Comparison of ENCODE assay signal across 8 cellular contexts in the genomic region with DNA sequence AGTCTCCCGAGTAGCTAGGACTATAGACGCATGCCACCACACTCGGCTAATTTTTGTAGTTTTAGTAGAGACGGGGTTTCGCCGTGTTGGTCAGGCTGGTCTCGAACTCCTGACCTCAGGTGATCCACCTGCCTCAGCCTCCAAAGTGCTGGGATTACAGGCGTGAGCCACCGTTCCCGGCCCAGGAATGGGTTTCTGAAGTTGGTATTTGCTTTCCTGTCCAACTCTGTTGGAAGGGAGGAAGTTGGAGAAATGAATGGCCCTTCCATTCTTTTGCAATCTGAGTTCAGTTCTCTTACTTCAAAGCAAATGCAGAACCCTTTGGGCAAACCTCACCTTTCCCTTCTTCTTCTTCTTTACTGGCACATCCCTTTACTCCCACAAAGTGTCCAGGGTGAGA. TPM values are rescaled to one million over a fixed set of nuclear protein-coding genes. Genes with fewer than 3 reads are reported as not detected.
DNase-seq lines count a peak whose midpoint lies in the region; ATAC-seq and TF ChIP-seq lines count a peak whose summit lies in the region.
"Not testable (repeated sequence)": the region's sequence is repeated elsewhere in the genome, so short reads cannot be mapped to it uniquely, and the experiment has no call there.

No MANE protein-coding gene starts in this region.

- BruUV-seq in PC-3 (replicated peaks; lab: Mats Ljungman, UMichigan): not testable (repeated sequence)

- not testable (repeated sequence) for H3K27me3 Mint-ChIP-seq in HFFc6 (ENCODE audit: insufficient read depth); activated CD8-positive, alpha-beta T cell treated with anti-CD3 and anti-CD28 coated beads, Interleukin-2, amount 10 ng/mL, durations not matched to agents 7 days and 5 days (ENCODE audit: low read depth); stimulated activated naive CD8-positive, alpha-beta T cell treated with anti-CD3 and anti-CD28 coated beads, Interleukin-15, amount 100 ng/mL, for 72 hours

- TF ChIP-seq EP300 in neural cell (conservative IDR thresholded peaks at IDR 0.05; ENCODE audit: poor library complexity, severe bottlenecking): not testable (repeated sequence)

- H3K4me1 Mint-ChIP-seq in HFFc6 (ENCODE audit: low read depth): peaks cover 50% of the 10 kb centered on the region
- peaks cover 53% of the 10 kb centered on the region for H3K4me1 Mint-ChIP-seq in activated CD8-positive, alpha-beta T cell treated with anti-CD3 and anti-CD28 coated beads, Interleukin-2, amount 10 ng/mL, durations not matched to agents 7 days and 5 days (ENCODE audit: low read depth)
- peaks cover 63% of the 10 kb centered on the region for H3K4me1 Mint-ChIP-seq in stimulated activated naive CD8-positive, alpha-beta T cell treated with anti-CD3 and anti-CD28 coated beads, Interleukin-15, amount 100 ng/mL, for 72 hours

- not testable (repeated sequence) for TF ChIP-seq RAD21 in neural cell (conservative IDR thresholded peaks at IDR 0.05)

- CTCF ChIA-PET in PC-3 (lab: Charles Lee): not testable (repeated sequence)
- CTCF ChIA-PET in activated CD8-positive, alpha-beta T cell treated with anti-CD3 and anti-CD28 coated beads, Interleukin-2, amount 10 ng/mL, durations not matched to agents 7 days and 5 days (lab: Charles Lee): interaction anchor here (1.9 to 3.3 kb wide), 3 partner anchors 37 to 150 kb away, joined by 10 to 24 read pairs (median 14); no protein-coding TSS in a partner anchor

- WGBS in hepatocyte (ENCODE audit: low lambda C conversion rate, missing lambda C conversion rate): 93% methylated on average over 10 of the region's 10 CpGs

- not testable (repeated sequence) for H3K36me3 ChIP-seq in PC-3 (ENCODE audit: low read depth, low read length); breast epithelium; hepatocyte (replicated peaks; ENCODE audit: insufficient read depth, low read depth); neural cell (ENCODE audit: insufficient read depth, low read length)

- TF ChIP-seq POLR2A in breast epithelium (IDR thresholded peaks at IDR 0.05): not testable (repeated sequence)

- peak overlapping the region; percentile 92 for H3K4me3 Mint-ChIP-seq in HFFc6
- H3K4me3 Mint-ChIP-seq in activated CD8-positive, alpha-beta T cell treated with anti-CD3 and anti-CD28 coated beads, Interleukin-2, amount 10 ng/mL, durations not matched to agents 7 days and 5 days: peak overlapping the region; percentile 89
- H3K4me3 Mint-ChIP-seq in stimulated activated naive CD8-positive, alpha-beta T cell treated with anti-CD3 and anti-CD28 coated beads, Interleukin-15, amount 100 ng/mL, for 72 hours: peak overlapping the region; percentile 89 to 91

- peak overlapping the region; percentile 97 for H3K4me2 ChIP-seq in PC-3 (ENCODE audit: low read length)
- peak overlapping the region; percentile 87 for H3K4me2 ChIP-seq in hepatocyte
- not testable (repeated sequence) for H3K4me2 ChIP-seq in neural cell (ENCODE audit: low read length)

- not testable (repeated sequence) for H3K36me3 Mint-ChIP-seq in HFFc6 (ENCODE audit: low read depth); activated CD8-positive, alpha-beta T cell treated with anti-CD3 and anti-CD28 coated beads, Interleukin-2, amount 10 ng/mL, durations not matched to agents 7 days and 5 days (ENCODE audit: low read depth)

- H3K9me3 ChIP-seq in PC-3 (ENCODE audit: low read length); breast epithelium; hepatocyte (ENCODE audit: low read depth); neural cell (ENCODE audit: low read length): not testable (repeated sequence)

- POLR2A ChIA-PET in PC-3 (lab: Charles Lee; ENCODE audit: unreplicated experiment); activated CD8-positive, alpha-beta T cell treated with anti-CD3 and anti-CD28 coated beads, Interleukin-2, amount 10 ng/mL, durations not matched to agents 7 days and 5 days (lab: Charles Lee): not testable (repeated sequence)

- 0 out of 2 replicates have a peak overlapping the region, but pooled peaks have one; percentile 97 for H2AFZ ChIP-seq in PC-3 (ENCODE audit: low read length)
- H2AFZ ChIP-seq in hepatocyte; neural cell (ENCODE audit: low read depth, low read length): not testable (repeated sequence)

- not testable (repeated sequence) for TF ChIP-seq CTCF in HFFc6 (IDR thresholded peaks at IDR 0.05); PC-3 (conservative IDR thresholded peaks at IDR 0.05; ENCODE audit: low read depth, low read length); breast epithelium (IDR thresholded peaks at IDR 0.05); hepatocyte (IDR thresholded peaks at IDR 0.05; ENCODE audit: poor library complexity); neural cell (IDR thresholded peaks at IDR 0.05; ENCODE audit: poor library complexity, severe bottlenecking)

- not testable (repeated sequence) for H3F3A ChIP-seq in PC-3 (ENCODE audit: low read length, unreplicated experiment); neural cell (ENCODE audit: insufficient read depth, low read length, poor library complexity, severe bottlenecking)

- H3K9me3 Mint-ChIP-seq in HFFc6; activated CD8-positive, alpha-beta T cell treated with anti-CD3 and anti-CD28 coated beads, Interleukin-2, amount 10 ng/mL, durations not matched to agents 7 days and 5 days (ENCODE audit: insufficient read depth); stimulated activated naive CD8-positive, alpha-beta T cell treated with anti-CD3 and anti-CD28 coated beads, Interleukin-15, amount 100 ng/mL, for 72 hours: not testable (repeated sequence)

- not testable (repeated sequence) for ATAC-seq in PC-3; activated CD8-positive, alpha-beta T cell treated with anti-CD3 and anti-CD28 coated beads, Interleukin-2, amount 10 ng/mL, durations not matched to agents 7 days and 5 days; stimulated activated naive CD8-positive, alpha-beta T cell treated with anti-CD3 and anti-CD28 coated beads, Interleukin-15, amount 100 ng/mL, for 72 hours

- peak overlapping the region; percentile 84 for H3K27ac Mint-ChIP-seq in HFFc6
- peak overlapping the region; percentile 95 for H3K27ac Mint-ChIP-seq in activated CD8-positive, alpha-beta T cell treated with anti-CD3 and anti-CD28 coated beads, Interleukin-2, amount 10 ng/mL, durations not matched to agents 7 days and 5 days
- peak overlapping the region in 1 of 2 donors; percentile 13 for H3K27ac Mint-ChIP-seq in stimulated activated naive CD8-positive, alpha-beta T cell treated with anti-CD3 and anti-CD28 coated beads, Interleukin-15, amount 100 ng/mL, for 72 hours

- peaks cover 35% of the 10 kb centered on the region for H3K4me1 ChIP-seq in PC-3 (ENCODE audit: insufficient read depth, low read length)
- H3K4me1 ChIP-seq in breast epithelium: not testable (repeated sequence)
- peaks cover 13% of the 10 kb centered on the region for H3K4me1 ChIP-seq in hepatocyte (ENCODE audit: insufficient read depth)

- H4K20me1 ChIP-seq in PC-3 (ENCODE audit: low read length); hepatocyte (ENCODE audit: insufficient read depth, poor library complexity, severe bottlenecking); neural cell (ENCODE audit: insufficient read depth): not testable (repeated sequence)

- H3K79me2 ChIP-seq in PC-3 (ENCODE audit: low read length); neural cell (replicated peaks; ENCODE audit: insufficient read depth, low read length): not testable (repeated sequence)
- peaks cover 23% of the 10 kb centered on the region for H3K79me2 ChIP-seq in hepatocyte

- H3K9ac ChIP-seq in PC-3 (ENCODE audit: low read length): not testable (repeated sequence)
- peak overlapping the region; percentile 88 for H3K9ac ChIP-seq in neural cell (ENCODE audit: low read length)

- H3K9me2 ChIP-seq in PC-3 (replicated peaks; ENCODE audit: low read length); hepatocyte (replicated peaks; ENCODE audit: insufficient read depth); neural cell (ENCODE audit: insufficient read depth, low read length): not testable (repeated sequence)

- not testable (repeated sequence) for H3K27me3 ChIP-seq in PC-3 (ENCODE audit: low read length); breast epithelium; hepatocyte; neural cell (ENCODE audit: insufficient read depth, low read depth, low read length)

- DNase-seq in CD1c-positive myeloid dendritic cell (ENCODE audit: extremely low spot score): peak; percentile 42
- not testable (repeated sequence) for DNase-seq in HFFc6; PC-3; activated CD8-positive, alpha-beta T cell treated with anti-CD3 and anti-CD28 coated beads, Interleukin-2, amount 10 ng/mL, durations not matched to agents 7 days and 5 days; breast epithelium (ENCODE audit: low spot score in 2 of 2); hepatocyte (ENCODE audit: low spot score); stimulated activated naive CD8-positive, alpha-beta T cell treated with anti-CD3 and anti-CD28 coated beads, Interleukin-15, amount 100 ng/mL, for 72 hours

- H3K27ac ChIP-seq in PC-3 (ENCODE audit: low read length): not testable (repeated sequence)
- H3K27ac ChIP-seq in breast epithelium: peak overlapping the region; percentile 88 to 98
- peak overlapping the region; percentile 98 for H3K27ac ChIP-seq in hepatocyte
- peak overlapping the region; percentile 90 for H3K27ac ChIP-seq in neural cell (ENCODE audit: low read length)

- intact Hi-C loops in PC-3 (cut with micrococcal nuclease); breast epithelium (cut with DNase I; ENCODE audit: low total_unique reads): not testable (repeated sequence)

- not testable (repeated sequence) for H3K4me3 ChIP-seq in PC-3 (ENCODE audit: low read length); breast epithelium; hepatocyte
- H3K4me3 ChIP-seq in neural cell (ENCODE audit: low read length): peak overlapping the region; percentile 68

RNA-seq across cellular contexts. Expression of a gene that starts 1.9 kb away (rescaled TPM):
- 10 to 100 TPM; 24.4 to 32.7 (median 27.8) TPM for total RNA-seq in HFFc6 (2021; fragmentation: NEBNext Ultra II Directional; extraction: Animal tissue kit (Norgen Biotek cat#: 25700))
- total RNA-seq in PC-3 (2014; rRNA removed) (7.1 and 8.1 TPM in 2 replicates), breast epithelium (10 to 100 TPM in 1 of 3 donors, 1 to 10 TPM in 2; 9.8 to 17.6 (median 10.0) TPM), hepatocyte (19.3 and 19.8 TPM in 2 replicates)
- 10 to 100 TPM; 10.3 TPM for total RNA-seq in activated CD8-positive, alpha-beta T cell treated with anti-CD3 and anti-CD28 coated beads, Interleukin-2, amount 10 ng/mL, durations not matched to agents 7 days and 5 days
- polyA plus RNA-seq in hepatocyte (10.2 and 13.5 TPM in 2 replicates), neural cell (4.9 and 8.7 TPM in 2 replicates)
- 16.1 and 16.9 TPM in 2 replicates for polyA minus RNA-seq in neural cell
